1 cellular context compared by ENCODE assay signal in genomic region chr12:5003025-5003666, GRCh38.
TF ChIP-seq lines count a peak whose summit lies in the region.

No MANE protein-coding gene starts in this region.

TF ChIP-seq in GM23338, 12 proteins besides CTCF, POLR2A, EP300 and RAD21 (continued from another document):
- TF ChIP-seq EZH2 (IDR thresholded peaks at IDR 0.05; ENCODE audit: low read depth, unreplicated experiment) (no peak), CREB1 (CRISPR knock-in tag; IDR thresholded peaks at IDR 0.05; ENCODE audit: low read depth) (no peak), POLR2AphosphoS5 (IDR thresholded peaks at IDR 0.05; ENCODE audit: low read depth) (no peak), NANOG (IDR thresholded peaks at IDR 0.05; ENCODE audit: borderline replicate concordance) (no peak), ETS1 (IDR thresholded peaks at IDR 0.05) (no peak), REST (IDR thresholded peaks at IDR 0.05; ENCODE audit: unreplicated experiment) (no peak), ZNF331 (CRISPR knock-in tag; IDR thresholded peaks at IDR 0.05; ENCODE audit: low read depth) (no peak), JUNB (IDR thresholded peaks at IDR 0.05; ENCODE audit: unreplicated experiment) (no peak)
